ENCODE assay signal across 23 cellular contexts in genomic region chr1:185556551-185556950, GRCh38.
DNase-seq lines count a peak whose midpoint lies in the region; TF ChIP-seq lines count a peak whose summit lies in the region.
"Had no signal": no experiment of that assay in that cellular context is flagged by ENCODE, and none has a peak within 500 bp of the region (broad histone marks: within the 10 kb centered on the region; RNA-seq: fewer than 3 reads in every experiment).

No MANE protein-coding gene starts in this region.

- TF ChIP-seq CTCF in fibroblast of the aortic adventitia (IDR thresholded peaks at IDR 0.05; ENCODE audit: insufficient read depth, low read length), result no peak

- no peak overlapping the region for H3K4me3 Mint-ChIP-seq in immature natural killer cell
- H3K4me3 Mint-ChIP-seq in activated naive CD8-positive, alpha-beta T cell treated with anti-CD3 and anti-CD28 coated beads for 36 hours, result no peak overlapping the region
- H3K4me3 Mint-ChIP-seq: HFFc6 had no signal

- H3K27ac ChIP-seq in substantia nigra (ENCODE audit: low read depth, low read length, poor library complexity, severe bottlenecking), result no peak overlapping the region
- H3K27ac ChIP-seq: SJCRH30 had no signal

- no peaks in the 10 kb centered on the region for H3K9me3 Mint-ChIP-seq in immature natural killer cell
- H3K9me3 Mint-ChIP-seq in activated naive CD8-positive, alpha-beta T cell treated with anti-CD3 and anti-CD28 coated beads for 36 hours, result no peaks in the 10 kb centered on the region
- H3K9me3 Mint-ChIP-seq: HFFc6 had no signal

- TF ChIP-seq POLR2A in erythroblast (IDR thresholded peaks at IDR 0.05; ENCODE audit: low read length), result no peak

- peaks cover 28 to 40% of the 10 kb centered on the region in 2 donors for H3K4me1 Mint-ChIP-seq in immature natural killer cell
- H3K4me1 Mint-ChIP-seq in activated naive CD8-positive, alpha-beta T cell treated with anti-CD3 and anti-CD28 coated beads for 36 hours, result peaks cover 24% of the 10 kb centered on the region

- no peak overlapping the region for H3K27ac Mint-ChIP-seq in immature natural killer cell
- no peak overlapping the region for H3K27ac Mint-ChIP-seq in activated naive CD8-positive, alpha-beta T cell treated with anti-CD3 and anti-CD28 coated beads for 36 hours
- H3K27ac Mint-ChIP-seq: HFFc6 had no signal

- DNase-seq in GM03348 (ENCODE audit: low spot score), result peak; percentile 12
- peak; percentile 42 for DNase-seq in dedifferentiated amniotic fluid mesenchymal stem cell (ENCODE audit: extremely low spot score)
- DNase-seq in fibroblast of the aortic adventitia (ENCODE audit: low read depth), result peak; percentile 33
- DNase-seq in erythroblast (lab: John Stamatoyannopoulos, UW), result no peak
- DNase-seq in immature natural killer cell, result no peak
- no peak for DNase-seq in activated naive CD8-positive, alpha-beta T cell treated with anti-CD3 and anti-CD28 coated beads for 36 hours
- no peak for DNase-seq in substantia nigra (lab: John Stamatoyannopoulos, UW)
- DNase-seq: BE2C, Calu3, DMS79 treated with DMSO at 0.1 percent for 48 hours, GOT3, HFFc6, KG1, MG63, NCI-H1105 treated with DMSO at 0.1 percent for 48 hours, NCI-H146, NCI-H1930, NCI-H2107, NCI-H524, NCI-H748 treated with DMSO at 0.1 percent for 48 hours, PC-3, SJCRH30 had no signal

- peaks cover 0 to 3% (median 0%) of the 10 kb centered on the region in 3 donors for H3K36me3 Mint-ChIP-seq in immature natural killer cell
- H3K36me3 Mint-ChIP-seq in activated naive CD8-positive, alpha-beta T cell treated with anti-CD3 and anti-CD28 coated beads for 36 hours, result no peaks in the 10 kb centered on the region

- peaks cover 0 to 2% (median 2%) of the 10 kb centered on the region in 3 donors for H3K27me3 Mint-ChIP-seq in immature natural killer cell (ENCODE audit: low read depth in 3 of 3)
- no peaks in the 10 kb centered on the region for H3K27me3 Mint-ChIP-seq in activated naive CD8-positive, alpha-beta T cell treated with anti-CD3 and anti-CD28 coated beads for 36 hours

- H3K4me3 ChIP-seq in fibroblast of the aortic adventitia (ENCODE audit: low read depth, low read length), result no peak overlapping the region
- H3K4me3 ChIP-seq: HAP-1, MG63, SJCRH30 had no signal

Comparison
In these comparisons a context has a peak if more than half of its experiments do, and no peak if none do; other contexts are left out.
1. DNase-seq: peak in GM03348 (single experiment), dedifferentiated amniotic fluid mesenchymal stem cell (single experiment) and fibroblast of the aortic adventitia (single experiment); none in erythroblast (0 of 2), immature natural killer cell (0 of 3), activated naive CD8-positive, alpha-beta T cell treated with anti-CD3 and anti-CD28 coated beads for 36 hours (single experiment) and substantia nigra (0 of 49).